In the genomic region with DNA sequence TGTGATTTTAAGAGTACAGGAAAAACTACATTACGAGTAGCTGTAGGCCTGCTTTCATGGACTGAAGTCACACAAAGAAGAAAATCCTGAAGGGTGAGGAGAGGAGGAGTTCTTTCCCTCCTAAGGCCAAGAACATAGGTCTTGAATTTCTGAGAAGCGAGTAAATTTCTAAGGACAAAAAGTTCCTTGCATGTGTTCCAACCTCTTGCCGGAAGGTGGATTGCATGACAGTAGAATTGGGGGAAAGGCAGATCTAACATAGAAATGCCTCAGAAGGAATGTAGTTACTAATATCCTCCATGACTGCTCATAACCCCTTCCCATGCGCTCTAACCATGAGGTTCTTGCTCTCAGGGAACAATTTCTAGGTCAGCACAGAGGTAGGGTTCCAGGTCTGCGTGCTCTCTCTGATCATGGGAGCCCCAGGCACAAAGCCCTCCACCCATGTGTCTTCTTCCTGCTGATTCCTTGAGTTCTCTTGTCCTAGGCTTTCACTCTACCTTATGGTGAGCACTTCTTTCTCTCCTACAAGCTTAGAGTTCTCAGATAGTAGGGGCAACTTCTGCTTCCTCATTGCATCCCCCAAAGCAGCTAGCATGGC, we compare ENCODE assay signal across 18 cellular contexts. TPM values are rescaled to one million over a fixed set of nuclear protein-coding genes. Genes with fewer than 3 reads are reported as not detected.
DNase-seq lines count a peak whose midpoint lies in the region; ATAC-seq, FAIRE-seq and TF ChIP-seq lines count a peak whose summit lies in the region.
"Had no signal": no experiment of that assay in that cellular context is flagged by ENCODE, and none has a peak within 500 bp of the region (broad histone marks: within the 10 kb centered on the region; RNA-seq: fewer than 3 reads in every experiment).

No MANE protein-coding gene starts in this region.

- no peak for TF ChIP-seq CTCF in K562 (IDR thresholded peaks at IDR 0.05 in 2 of 3, conservative IDR thresholded peaks at IDR 0.05 in 1 of 3; ENCODE audit: insufficient read depth in 2 of 3, low read depth in 1 of 3, low read length in 3 of 3)
- TF ChIP-seq CTCF in transverse colon (IDR thresholded peaks at IDR 0.05) = no peak

- no peaks in the 10 kb centered on the region for H3K27me3 ChIP-seq in K562 (ENCODE audit: control insufficient read depth in 2 of 2, insufficient read depth in 2 of 2, low read length in 2 of 2)
- H3K27me3 ChIP-seq in transverse colon = no peaks in the 10 kb centered on the region
- H3K27me3 ChIP-seq: right lobe of liver had no signal

- TF ChIP-seq RAD21 in K562 (CRISPR knock-in tag; conservative IDR thresholded peaks at IDR 0.05 in 1 of 2, IDR thresholded peaks at IDR 0.05 in 1 of 2) = no peak

- CTCF ChIA-PET in T-cell (lab: Charles Lee) (interaction anchor here (0.9 to 5.2 kb wide), 5 partner anchors 13 to 48 kb away, joined by 3 to 55 read pairs (median 4); partner anchors contain the start of gene CD2 (in 2 of the 2)), K562 (lab: Yijun Ruan, JAX; ENCODE audit: low intra/inter-chr PET ratio) (no interaction called here)

- H3K36me3 Mint-ChIP-seq in stimulated activated naive CD8-positive, alpha-beta T cell treated with anti-CD3 and anti-CD28 coated beads, Interleukin-15, Interleukin-2, amounts not matched to agents 100 ng/mL and 50 ng/mL, for 24 hours (ENCODE audit: low read depth) = peaks cover 84% of the 10 kb centered on the region
- H3K36me3 Mint-ChIP-seq in T-cell = peaks cover 57% of the 10 kb centered on the region

- H3K9me1 ChIP-seq in K562 (ENCODE audit: control insufficient read depth, insufficient read depth, low read length) = no peaks in the 10 kb centered on the region

- H3K9me3 Mint-ChIP-seq in stimulated activated naive CD8-positive, alpha-beta T cell treated with anti-CD3 and anti-CD28 coated beads, Interleukin-15, Interleukin-2, amounts not matched to agents 100 ng/mL and 50 ng/mL, for 24 hours = no peaks in the 10 kb centered on the region
- H3K9me3 Mint-ChIP-seq in T-cell = no peaks in the 10 kb centered on the region

- H3K4me2 ChIP-seq in K562 (ENCODE audit: insufficient read depth, low read length) = no peak overlapping the region

- DNase-seq in stimulated activated naive CD8-positive, alpha-beta T cell treated with anti-CD3 and anti-CD28 coated beads, Interleukin-15, Interleukin-2, amounts not matched to agents 100 U/mL and 50 U/mL, for 24 hours = no peak
- DNase-seq in T-cell (no peak), K562 (ENCODE audit: extremely low read depth in 1 of 4, low spot score in 3 of 4) (no peak), transverse colon (no peak), NCI-H2081 treated with DMSO at 0.1 percent for 48 hours (lab: John Stamatoyannopoulos, UW) (no peak)
- DNase-seq: anterior cingulate cortex, glutamatergic neuron, MV-4-11, NCI-H1930, NCI-H526, right lobe of liver, SHP77 had no signal

- BruUV-seq in K562 (replicated peaks; lab: Mats Ljungman, UMichigan) = no TSS peak

- FAIRE-seq in K562 (lab: Jason Lieb, UNC) = no peak

- POLR2A ChIA-PET in T-cell (lab: Charles Lee) = interaction anchor here (0.6 to 4.0 kb wide), 5 partner anchors 9 to 39 kb away, joined by 3 to 15 read pairs (median 3); partner anchors contain the start of gene CD2 (in 1 of the 2)
- POLR2A ChIA-PET in K562 (lab: Yijun Ruan, JAX) = interaction anchor here (0.7 to 1.7 kb wide), 3 partner anchors 10 to 134 kb away, joined by 3 to 6 read pairs (median 3); no protein-coding TSS in a partner anchor

- in situ Hi-C loops in K562 (cut with MboI) = no loop called here
- in situ Hi-C loops in transverse colon (cut with MboI; ENCODE audit: low pct_ligation_motif_present in 1 of 4, low pct_unique_long_range_greater_than_20kb in 1 of 4, low sequenced_read_pairs in 3 of 4) = no loop called here

- H3K4me3 Mint-ChIP-seq in stimulated activated naive CD8-positive, alpha-beta T cell treated with anti-CD3 and anti-CD28 coated beads, Interleukin-15, Interleukin-2, amounts not matched to agents 100 ng/mL and 50 ng/mL, for 24 hours = peak overlapping the region; percentile 71
- H3K4me3 Mint-ChIP-seq in T-cell = peak overlapping the region; percentile 43 to 100 (median 64)

- H3K9ac ChIP-seq in K562 (ENCODE audit: insufficient read depth in 1 of 2, low read depth in 2 of 2, low read length in 2 of 2) = no peak overlapping the region

- peaks cover 3% of the 10 kb centered on the region for H3K27me3 Mint-ChIP-seq in stimulated activated naive CD8-positive, alpha-beta T cell treated with anti-CD3 and anti-CD28 coated beads, Interleukin-15, Interleukin-2, amounts not matched to agents 100 ng/mL and 50 ng/mL, for 24 hours
- no peaks in the 10 kb centered on the region for H3K27me3 Mint-ChIP-seq in T-cell

- H3K4me3 ChIP-seq in K562 = no peak overlapping the region
- H3K4me3 ChIP-seq in transverse colon = no peak overlapping the region
- H3K4me3 ChIP-seq: right lobe of liver had no signal

- H2AFZ ChIP-seq in K562 (ENCODE audit: low read depth, low read length) = peak overlapping the region; percentile 16

- H3K4me1 Mint-ChIP-seq in stimulated activated naive CD8-positive, alpha-beta T cell treated with anti-CD3 and anti-CD28 coated beads, Interleukin-15, Interleukin-2, amounts not matched to agents 100 ng/mL and 50 ng/mL, for 24 hours (ENCODE audit: low read depth) = peaks cover 100% of the 10 kb centered on the region
- H3K4me1 Mint-ChIP-seq in T-cell = peaks cover 98 to 100% (median 99%) of the 10 kb centered on the region in 3 donors

- no peaks in the 10 kb centered on the region for H3K36me3 ChIP-seq in K562 (ENCODE audit: control insufficient read depth, insufficient read depth, low read length)
- H3K36me3 ChIP-seq in transverse colon = no peaks in the 10 kb centered on the region
- H3K36me3 ChIP-seq: right lobe of liver had no signal

- no peaks in the 10 kb centered on the region for H4K20me1 ChIP-seq in K562 (replicated peaks; ENCODE audit: control insufficient read depth, insufficient read depth, low read length)

- TF ChIP-seq POLR2A in K562 (conservative IDR thresholded peaks at IDR 0.05) (no peak), transverse colon (IDR thresholded peaks at IDR 0.05) (no peak)

- WGBS in K562 (ENCODE audit: insufficient coverage, low coverage, missing lambda C conversion rate) = 71% methylated on average over 5 of the region's 5 CpGs
- WGBS in transverse colon (ENCODE audit: low coverage in 1 of 2), 2 donors = 88 to 100% methylated on average over 2 to 5 of the region's 5 CpGs

- TF ChIP-seq EP300 in K562 (IDR thresholded peaks at IDR 0.05; ENCODE audit: low read length) = no peak
- no peak for TF ChIP-seq EP300 in transverse colon (IDR thresholded peaks at IDR 0.05; ENCODE audit: low read depth)

- intact Hi-C loops in K562 (cut with micrococcal nuclease) = no loop called here
- intact Hi-C loops in transverse colon (cut with DNase I; ENCODE audit: low total_unique reads) = no loop called here

- ATAC-seq in stimulated activated naive CD8-positive, alpha-beta T cell treated with anti-CD3 and anti-CD28 coated beads, Interleukin-15, Interleukin-2, amounts not matched to agents 100 U/mL and 50 U/mL, for 24 hours = no peak
- ATAC-seq in T-cell (replicated peaks in 1 of 4) (no peak), K562 (no peak), HG02759 (IDR thresholded peaks at IDR 0.05; ENCODE audit: unreplicated experiment) (no peak), GM18520 (IDR thresholded peaks at IDR 0.05; ENCODE audit: unreplicated experiment) (no peak)
- ATAC-seq: right lobe of liver had no signal

- peak overlapping the region; percentile 100 for H3K27ac Mint-ChIP-seq in stimulated activated naive CD8-positive, alpha-beta T cell treated with anti-CD3 and anti-CD28 coated beads, Interleukin-15, Interleukin-2, amounts not matched to agents 100 ng/mL and 50 ng/mL, for 24 hours
- peak overlapping the region; percentile 99 to 100 for H3K27ac Mint-ChIP-seq in T-cell

- H3K4me1 ChIP-seq in K562 (replicated peaks in 1 of 2; ENCODE audit: control insufficient read depth in 2 of 2, insufficient read depth in 2 of 2, low read length in 2 of 2) = peaks cover 14 to 18% of the 10 kb centered on the region in 2 experiments
- H3K4me1 ChIP-seq in transverse colon = peaks cover 0 to 9% (median 0%) of the 10 kb centered on the region in 4 donors

- H3K9me3 ChIP-seq in K562 (replicated peaks; ENCODE audit: control insufficient read depth, insufficient read depth, low read depth, low read length) (no peaks in the 10 kb centered on the region), transverse colon (no peaks in the 10 kb centered on the region)
- H3K9me3 ChIP-seq: right lobe of liver had no signal

- H3K27ac ChIP-seq in K562 (ENCODE audit: extremely low read depth, low read depth, low read length) (no peak overlapping the region), transverse colon (peak overlapping the region; percentile 10 to 34 (median 28))
- H3K27ac ChIP-seq: right lobe of liver had no signal

- H3K79me2 ChIP-seq in K562 (ENCODE audit: control insufficient read depth, insufficient read depth, low read length) = no peaks in the 10 kb centered on the region

TF ChIP-seq in K562, 482 proteins besides CTCF, POLR2A, EP300 and RAD21:
- no peak for TF ChIP-seq TARDBP (IDR thresholded peaks at IDR 0.05)

RNA-seq across cellular contexts. Expression of gene CD2, which starts 13.7 kb away (rescaled TPM):
- total RNA-seq in T-cell (100 to 1,000 TPM; 119 to 209 (median 158) TPM), K562 (2014; rRNA removed) (not detected in 2 replicates), K562 (2014; rRNA removed; fragmentation: Illumina TruSeq; extraction: Trizol) (not detected in 2 replicates), K562 (2015; rRNA removed; fragmentation: Illumina TruSeq; extraction: Trizol) (not detected in 2 replicates), K562 (2021) (0.16 and 0.29 TPM in 2 replicates), transverse colon (1 to 10 TPM in 3 of 4 donors, not detected in 1; 5.0 to 8.7 (median 6.3) TPM)
- total RNA-seq in K562 (2011; cell fraction: chromatin; rRNA removed; ENCODE audit: low replicate concordance) = not detected in 2 replicates
- total RNA-seq in K562 (2011; cell fraction: nucleolus; rRNA removed) = not detected in 2 replicates
- not detected in 2 replicates for total RNA-seq in K562 (2011; cell fraction: nucleoplasm; rRNA removed)
- polyA plus RNA-seq in K562 (2011; rRNA removed) (not detected in 2 replicates), K562 (2014; fragmentation: Illumina TruSeq; extraction: Trizol) (0.07 TPM in 1 of 2 replicates, not detected in the other), K562 (2014; fragmentation: Nextera tagmentation; extraction: Ambion mirVana) (not detected), K562 (2014; rRNA removed) (not detected in 2 replicates)
- not detected in 2 replicates for polyA plus RNA-seq in K562 (2011; cell fraction: cytosol; rRNA removed)
- not detected in 2 replicates for polyA plus RNA-seq in K562 (2011; cell fraction: nucleus; rRNA removed)
- polyA plus RNA-seq in K562 (2012) = 0.06 TPM in 1 of 2 replicates, not detected in the other
- polyA minus RNA-seq in K562 (2011; rRNA and poly(A)+ RNA removed) = not detected in 2 replicates
- not detected in 2 replicates for polyA minus RNA-seq in K562 (2011; cell fraction: cytosol; rRNA and poly(A)+ RNA removed)
- not detected in 2 replicates for polyA minus RNA-seq in K562 (2011; cell fraction: nucleus; rRNA and poly(A)+ RNA removed)
- total RNA-seq: H4, osteocyte, temporal lobe had no signal

Comparison
In these comparisons a context has a peak if more than half of its experiments do, and no peak if none do; other contexts are left out.
1. RNA of gene CD2, which starts 13.7 kb away (total RNA-seq): 119 to 209 TPM in T-cell; 5.0 to 8.7 TPM in transverse colon and 0.16 to 0.29 TPM in K562; every median in the first group is over 10 times any median in the second.